23 cellular contexts compared by ENCODE assay signal in genomic region chr4:21710212-21710843, GRCh38.
"Had no signal": no experiment of that assay in that cellular context is flagged by ENCODE, and none has a peak within 500 bp of the region (broad histone marks: within the 10 kb centered on the region; RNA-seq: fewer than 3 reads in every experiment).

No MANE protein-coding gene starts in this region.

- H3K27ac ChIP-seq: cardiac muscle cell, gastrocnemius medialis, transverse colon, uterus, WERI-Rb-1 had no signal

- DNase-seq: activated CD4-positive, alpha-beta T cell treated with anti-CD3 and anti-CD28 coated beads for 1 hour; activated CD4-positive, alpha-beta T cell treated with anti-CD3 and anti-CD28 coated beads, Interleukin-2, amount 50 U/mL, for 1 hour; activated CD8-positive, alpha-beta T cell treated with anti-CD3 and anti-CD28 coated beads, Interleukin-2, amount 10 ng/mL, durations not matched to agents 7 days and 5 days; activated gamma-delta T cell; amniotic stem cell; effector CD4-positive, alpha-beta T cell; gastrocnemius medialis; head of caudate nucleus; hypothalamus; left colon; naive B cell; stimulated activated CD4-positive, alpha-beta T cell treated with anti-CD3 and anti-CD28 coated beads, Interleukin-2, amount 100 ng/mL, for 48 hours; stimulated activated CD8-positive, alpha-beta memory T cell treated with anti-CD3 and anti-CD28 coated beads, Interleukin-4, amount 100 ng/mL, for 48 hours; stimulated activated naive B cell treated with anti-CD40 and anti-IgM and Interleukin-4, amounts not matched to agents 10 μg/mL and 1 μg/mL and 100 μg/mL, for 72 hours; T-helper 1 cell; transverse colon; uterus; WERI-Rb-1 had no signal

- H3K27ac Mint-ChIP-seq: activated CD8-positive, alpha-beta T cell treated with anti-CD3 and anti-CD28 coated beads, Interleukin-2, amount 10 ng/mL, durations not matched to agents 7 days and 5 days; activated naive CD4-positive, alpha-beta T cell treated with anti-CD3 and anti-CD28 coated beads, Interleukin-2, amount 50 U/mL, for 24 hours; activated T-helper 1 cell treated with anti-CD3 and anti-CD28 coated beads, Interleukin-12 subunit alpha, Interleukin-12 subunit beta, Interleukin-2, Interleukin-4 antibody, amounts not matched to agents 30 ng/mL and 10 ng/mL and 1 ng/mL, durations not matched to agents 14 hours and 24 hours and 36 hours; dendritic cell treated with granulocyte-macrophage colony-stimulating factor and Interleukin-4, amounts not matched to agents 40 ng/mL and 50 ng/mL, for 4 days; stimulated activated naive B cell treated with anti-CD40 and anti-IgM and Interleukin-4, amounts not matched to agents 10 μg/mL and 1 μg/mL and 100 μg/mL, for 72 hours had no signal

- ATAC-seq: activated CD8-positive, alpha-beta T cell treated with anti-CD3 and anti-CD28 coated beads, Interleukin-2, amount 10 ng/mL, durations not matched to agents 7 days and 5 days; gastrocnemius medialis; left colon; stimulated activated naive B cell treated with anti-CD40 and anti-IgM and Interleukin-4, amounts not matched to agents 10 μg/mL and 1 μg/mL and 100 μg/mL, for 72 hours had no signal

- H3K36me3 ChIP-seq: cardiac muscle cell, gastrocnemius medialis, transverse colon, uterus, WERI-Rb-1 had no signal

- H3K27me3 ChIP-seq: cardiac muscle cell, gastrocnemius medialis, transverse colon, uterus had no signal

- H3K27me3 Mint-ChIP-seq: activated naive CD4-positive, alpha-beta T cell treated with anti-CD3 and anti-CD28 coated beads, Interleukin-2, amount 50 U/mL, for 24 hours; dendritic cell treated with granulocyte-macrophage colony-stimulating factor and Interleukin-4, amounts not matched to agents 40 ng/mL and 50 ng/mL, for 4 days; naive B cell; stimulated activated naive B cell treated with anti-CD40 and anti-IgM and Interleukin-4, amounts not matched to agents 10 μg/mL and 1 μg/mL and 100 μg/mL, for 72 hours had no signal

- H3K4me3 ChIP-seq: cardiac muscle cell, gastrocnemius medialis, lung, transverse colon, uterus had no signal

- H3K4me3 Mint-ChIP-seq: activated CD8-positive, alpha-beta T cell treated with anti-CD3 and anti-CD28 coated beads, Interleukin-2, amount 10 ng/mL, durations not matched to agents 7 days and 5 days; activated naive CD4-positive, alpha-beta T cell treated with anti-CD3 and anti-CD28 coated beads, Interleukin-2, amount 50 U/mL, for 24 hours; activated T-helper 1 cell treated with anti-CD3 and anti-CD28 coated beads, Interleukin-12 subunit alpha, Interleukin-12 subunit beta, Interleukin-2, Interleukin-4 antibody, amounts not matched to agents 30 ng/mL and 10 ng/mL and 1 ng/mL, durations not matched to agents 14 hours and 24 hours and 36 hours; dendritic cell treated with granulocyte-macrophage colony-stimulating factor and Interleukin-4, amounts not matched to agents 40 ng/mL and 50 ng/mL, for 4 days; naive B cell; stimulated activated naive B cell treated with anti-CD40 and anti-IgM and Interleukin-4, amounts not matched to agents 10 μg/mL and 1 μg/mL and 100 μg/mL, for 72 hours had no signal

- H3K36me3 Mint-ChIP-seq: activated naive CD4-positive, alpha-beta T cell treated with anti-CD3 and anti-CD28 coated beads, Interleukin-2, amount 50 U/mL, for 24 hours; naive B cell; stimulated activated naive B cell treated with anti-CD40 and anti-IgM and Interleukin-4, amounts not matched to agents 10 μg/mL and 1 μg/mL and 100 μg/mL, for 72 hours had no signal

- H3K4me1 Mint-ChIP-seq: activated naive CD4-positive, alpha-beta T cell treated with anti-CD3 and anti-CD28 coated beads, Interleukin-2, amount 50 U/mL, for 24 hours; naive B cell; stimulated activated naive B cell treated with anti-CD40 and anti-IgM and Interleukin-4, amounts not matched to agents 10 μg/mL and 1 μg/mL and 100 μg/mL, for 72 hours had no signal

- H3K9me3 Mint-ChIP-seq: activated naive CD4-positive, alpha-beta T cell treated with anti-CD3 and anti-CD28 coated beads, Interleukin-2, amount 50 U/mL, for 24 hours; activated T-helper 1 cell treated with anti-CD3 and anti-CD28 coated beads, Interleukin-12 subunit alpha, Interleukin-12 subunit beta, Interleukin-2, Interleukin-4 antibody, amounts not matched to agents 30 ng/mL and 10 ng/mL and 1 ng/mL, durations not matched to agents 14 hours and 24 hours and 36 hours; dendritic cell treated with granulocyte-macrophage colony-stimulating factor and Interleukin-4, amounts not matched to agents 40 ng/mL and 50 ng/mL, for 4 days had no signal

- H3K4me1 ChIP-seq: gastrocnemius medialis, transverse colon, uterus had no signal

- H3K9me3 ChIP-seq: gastrocnemius medialis, transverse colon, uterus had no signal
